8 cellular contexts compared by ENCODE assay signal in genomic region chr3:123883656-123884257, GRCh38. TPM values are rescaled to one million over a fixed set of nuclear protein-coding genes. Genes with fewer than 3 reads are reported as not detected.
DNase-seq lines count a peak whose midpoint lies in the region; TF ChIP-seq lines count a peak whose summit lies in the region.

No MANE protein-coding gene starts in this region.

- no peak for TF ChIP-seq CTCF in BJ (IDR thresholded peaks at IDR 0.05; ENCODE audit: insufficient read depth, low read depth, low read length)
- no peak for TF ChIP-seq CTCF in epithelial cell of esophagus (IDR thresholded peaks at IDR 0.05; ENCODE audit: insufficient read depth, low read depth, low read length, missing control alignments)
- TF ChIP-seq CTCF in neural crest cell (conservative IDR thresholded peaks at IDR 0.05), result no peak

- no peaks in the 10 kb centered on the region for H3K36me3 Mint-ChIP-seq in neural crest cell (ENCODE audit: low read depth)

- H3K27me3 Mint-ChIP-seq in neural crest cell (ENCODE audit: low read depth), result peaks cover 38% of the 10 kb centered on the region

- CTCF ChIA-PET in BJ (lab: Yijun Ruan, JAX), result interaction anchor here (0.6 to 1.4 kb wide), 2 partner anchors 11 to 160 kb away, joined by 3 to 4 read pairs; no protein-coding TSS in a partner anchor

- peaks cover 8% of the 10 kb centered on the region for H3K9me3 Mint-ChIP-seq in neural crest cell

- POLR2A ChIA-PET in BJ (lab: Charles Lee), result no interaction called here

- DNase-seq in BJ (ENCODE audit: low read depth) (no peak), epithelial cell of esophagus (ENCODE audit: low read depth) (no peak), neural crest cell (ENCODE audit: low read depth, low spot score) (peak; percentile 10), NOMO-1 (lab: John Stamatoyannopoulos, UW; ENCODE audit: unreplicated experiment in 2 of 2) (no peak), H4 (ENCODE audit: low spot score) (no peak), NCI-H1092 (lab: John Stamatoyannopoulos, UW) (no peak), RKO (ENCODE audit: low spot score) (no peak)
- DNase-seq in Jurkat, Clone E6-1 (ENCODE audit: low read depth, low spot score), result no peak

- no peak overlapping the region for H3K27ac Mint-ChIP-seq in neural crest cell (ENCODE audit: unreplicated experiment)

- no peaks in the 10 kb centered on the region for H3K27me3 ChIP-seq in BJ (ENCODE audit: control insufficient read depth, insufficient read depth, low read length)

- peak overlapping the region; percentile 87 for H3K4me3 ChIP-seq in BJ (ENCODE audit: low read depth, low read length)
- peak overlapping the region; percentile 46 for H3K4me3 ChIP-seq in Jurkat, Clone E6-1 (ENCODE audit: low read length)
- peak overlapping the region; percentile 22 for H3K4me3 ChIP-seq in epithelial cell of esophagus (ENCODE audit: low read length)

- peaks cover 20% of the 10 kb centered on the region for H3K4me1 Mint-ChIP-seq in neural crest cell

- peak overlapping the region; percentile 88 for H3K4me3 Mint-ChIP-seq in neural crest cell

- peaks cover 14% of the 10 kb centered on the region for H3K36me3 ChIP-seq in BJ (ENCODE audit: control insufficient read depth, insufficient read depth, low read length)

RNA-seq across cellular contexts. Expression of gene MYLK, which starts 0.4 kb away (rescaled TPM):
- 407 and 734 TPM in 2 replicates for polyA plus RNA-seq in BJ (2011; rRNA removed)
- 653 and 716 TPM in 2 replicates for polyA minus RNA-seq in BJ (2011; rRNA and poly(A)+ RNA removed)
- polyA plus RNA-seq in Jurkat, Clone E6-1 (2012; ENCODE audit: insufficient read depth, insufficient read length), result 5.2 TPM
- 19.9 and 20.1 TPM in 2 replicates for total RNA-seq in neural crest cell
- 25.1 and 28.4 TPM in 2 replicates for total RNA-seq in H4 (2014; rRNA removed; shearing (Covaris generic))

Comparison
In these comparisons a context has a peak if more than half of its experiments do, and no peak if none do; other contexts are left out.
1. H3K4me3 ChIP-seq: peak in every context shown above with its lines; median percentile 87 in BJ; 46 in Jurkat, Clone E6-1; 22 in epithelial cell of esophagus.